Comparison of ENCODE assay signal across 18 cellular contexts in the genomic region with DNA sequence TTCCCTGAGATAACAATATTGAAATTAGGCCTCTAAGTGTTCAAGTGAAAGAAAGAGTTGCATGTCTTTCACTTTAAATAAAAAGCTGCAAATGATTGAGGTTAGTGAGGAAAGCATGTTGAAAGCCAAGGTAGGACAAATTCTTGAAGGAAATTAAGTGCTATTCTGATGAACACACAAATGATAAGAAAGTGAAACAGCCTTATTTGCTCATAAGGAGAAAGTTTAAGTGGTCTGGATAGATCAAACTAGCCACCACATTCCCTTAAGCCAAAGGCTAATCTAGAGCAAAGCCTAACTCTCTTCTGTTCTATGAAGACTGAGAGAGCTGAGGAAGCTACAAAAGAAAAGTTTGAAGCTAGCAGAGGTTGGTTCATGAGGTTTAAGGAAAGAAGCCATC. TPM values are rescaled to one million over a fixed set of nuclear protein-coding genes. Genes with fewer than 3 reads are reported as not detected.
DNase-seq lines count a peak whose midpoint lies in the region; ATAC-seq and TF ChIP-seq lines count a peak whose summit lies in the region.
"Had no signal": no experiment of that assay in that cellular context is flagged by ENCODE, and none has a peak within 500 bp of the region (broad histone marks: within the 10 kb centered on the region; RNA-seq: fewer than 3 reads in every experiment).

No MANE protein-coding gene starts in this region.

- peaks cover 87% of the 10 kb centered on the region for H3K4me1 Mint-ChIP-seq in CD4-positive, alpha-beta T cell (ENCODE audit: low read depth)

- H3K4me1 ChIP-seq in neutrophil (ENCODE audit: control insufficient read depth in 1 of 2, insufficient read depth in 1 of 2, low read depth in 1 of 2, low read length in 1 of 2), result peaks cover 78 to 91% of the 10 kb centered on the region in 2 experiments
- peaks cover 21 to 54% of the 10 kb centered on the region in 2 donors for H3K4me1 ChIP-seq in gastrocnemius medialis

- TF ChIP-seq CTCF in CD4-positive, alpha-beta T cell (IDR thresholded peaks at IDR 0.05), result no peak
- TF ChIP-seq CTCF in HL-60 (IDR thresholded peaks at IDR 0.05; ENCODE audit: insufficient read depth, low read length) (no peak), neutrophil (IDR thresholded peaks at IDR 0.05) (no peak), gastrocnemius medialis (IDR thresholded peaks at IDR 0.05 in 4 of 5, conservative IDR thresholded peaks at IDR 0.05 in 1 of 5) (no peak)

- H3K4me3 Mint-ChIP-seq in CD4-positive, alpha-beta T cell, result peak overlapping the region; percentile 60
- H3K4me3 Mint-ChIP-seq: activated B cell treated with CpG ODN at 0.5 μM for 24 hours, HFFc6 had no signal

- H3K36me3 Mint-ChIP-seq in CD4-positive, alpha-beta T cell (ENCODE audit: low read depth), result peaks cover 10% of the 10 kb centered on the region

- H3K9me3 Mint-ChIP-seq in CD4-positive, alpha-beta T cell, result peaks cover 3% of the 10 kb centered on the region
- H3K9me3 Mint-ChIP-seq: activated B cell treated with CpG ODN at 0.5 μM for 24 hours, HFFc6 had no signal

- no peak for DNase-seq in CD4-positive, alpha-beta T cell
- DNase-seq in HL-60 (ENCODE audit: low read depth in 1 of 2, low spot score in 1 of 2) (no peak), amniotic epithelial cell (ENCODE audit: low read depth) (peak; percentile 49), gastrocnemius medialis (no peak)
- no peak for DNase-seq in stimulated activated naive CD4-positive, alpha-beta T cell treated with Interleukin-2 at 50 U/mL for 16 hours (lab: John Stamatoyannopoulos, UW)
- DNase-seq: activated B cell treated with CpG ODN at 0.5 μM for 24 hours; activated CD8-positive, alpha-beta memory T cell treated with anti-CD3 and anti-CD28 coated beads, Interleukin-2, amount 50 U/mL, for 48 hours; amniotic stem cell; HFFc6; left ventricle myocardium superior; NCI-H1105; NCI-H2107; NCI-H69; right lobe of liver; Right ventricle myocardium superior had no signal

- no peaks in the 10 kb centered on the region for H3K36me3 ChIP-seq in neutrophil
- H3K36me3 ChIP-seq in gastrocnemius medialis, result no peaks in the 10 kb centered on the region
- H3K36me3 ChIP-seq: esophagus muscularis mucosa, right lobe of liver had no signal

- no peak for ATAC-seq in CD4-positive, alpha-beta T cell (ENCODE audit: poor library complexity)
- ATAC-seq in gastrocnemius medialis, result no peak
- ATAC-seq in GM21447 (IDR thresholded peaks at IDR 0.05; ENCODE audit: unreplicated experiment), result no peak
- ATAC-seq: left ventricle myocardium superior had no signal

- intact Hi-C loops in CD4-positive, alpha-beta T cell (cut with DNase I, micrococcal nuclease), result loop anchor here (2.0 kb wide), 2 partner anchors 13 to 29 kb away; no protein-coding TSS in a partner anchor
- intact Hi-C loops in gastrocnemius medialis (cut with DNase I; ENCODE audit: low total_unique reads), result no loop called here

- in situ Hi-C loops in gastrocnemius medialis (cut with MboI; ENCODE audit: low sequenced_read_pairs in 4 of 4), result no loop called here

- H3K9me3 ChIP-seq in CD4-positive, alpha-beta T cell (ENCODE audit: control insufficient read depth, low read length), result no peaks in the 10 kb centered on the region
- H3K9me3 ChIP-seq in neutrophil, result no peaks in the 10 kb centered on the region
- no peaks in the 10 kb centered on the region for H3K9me3 ChIP-seq in gastrocnemius medialis
- H3K9me3 ChIP-seq: esophagus muscularis mucosa, right lobe of liver had no signal

- H3K27me3 ChIP-seq in CD4-positive, alpha-beta T cell (ENCODE audit: control insufficient read depth, insufficient read depth, low read length), result no peaks in the 10 kb centered on the region
- H3K27me3 ChIP-seq in HL-60 (ENCODE audit: insufficient read depth, poor library complexity, severe bottlenecking) (no peaks in the 10 kb centered on the region), neutrophil (peaks cover 10% of the 10 kb centered on the region), gastrocnemius medialis (no peaks in the 10 kb centered on the region)
- H3K27me3 ChIP-seq: esophagus muscularis mucosa, right lobe of liver had no signal

- peak overlapping the region; percentile 22 for H3K27ac ChIP-seq in CD4-positive, alpha-beta T cell (ENCODE audit: low read depth, low read length)
- H3K27ac ChIP-seq in HL-60 (replicated peaks) (peak overlapping the region; percentile 55), neutrophil (peak overlapping the region; percentile 80), gastrocnemius medialis (no peak overlapping the region)
- H3K27ac ChIP-seq: esophagus muscularis mucosa, right lobe of liver had no signal

- TF ChIP-seq POLR2A in gastrocnemius medialis (IDR thresholded peaks at IDR 0.05), result no peak

- CTCF ChIA-PET in CD4-positive, alpha-beta T cell (lab: Charles Lee), result interaction anchor here (1.1 kb wide), 1 partner anchor 20 kb away, joined by 5 read pairs; no protein-coding TSS in a partner anchor

- peak overlapping the region; percentile 93 for H3K27ac Mint-ChIP-seq in CD4-positive, alpha-beta T cell
- H3K27ac Mint-ChIP-seq: activated B cell treated with CpG ODN at 0.5 μM for 24 hours, HFFc6 had no signal

- H3K4me3 ChIP-seq in HL-60 (replicated peaks; ENCODE audit: insufficient read depth, low read length) (no peak overlapping the region), neutrophil (ENCODE audit: low read depth in 1 of 2, low read length in 1 of 2) (no peak overlapping the region), gastrocnemius medialis (no peak overlapping the region)
- H3K4me3 ChIP-seq: esophagus muscularis mucosa, right lobe of liver had no signal

- POLR2A ChIA-PET in CD4-positive, alpha-beta T cell (lab: Charles Lee), result interaction anchor here (0.7 to 3.7 kb wide), 5 partner anchors 8 to 82 kb away, joined by 3 to 23 read pairs (median 7); no protein-coding TSS in a partner anchor

- H3K27me3 Mint-ChIP-seq in CD4-positive, alpha-beta T cell, result no peaks in the 10 kb centered on the region
- H3K27me3 Mint-ChIP-seq: activated B cell treated with CpG ODN at 0.5 μM for 24 hours had no signal

RNA-seq across cellular contexts. Expression of gene CRTC3, which starts 36.1 kb away (rescaled TPM):
- 10 to 100 TPM; 90.7 to 92.4 TPM for total RNA-seq in CD4-positive, alpha-beta T cell
- 10 to 100 TPM; 20.7 to 41.4 (median 30.5) TPM for total RNA-seq in gastrocnemius medialis

Comparison
In these comparisons a context has a peak if more than half of its experiments do, and no peak if none do; other contexts are left out.
1. H3K27ac ChIP-seq: peak in CD4-positive, alpha-beta T cell (single experiment), HL-60 (single experiment) and neutrophil (single experiment); none in gastrocnemius medialis (0 of 4).